1 cellular context compared by ENCODE assay signal in the genomic region with DNA sequence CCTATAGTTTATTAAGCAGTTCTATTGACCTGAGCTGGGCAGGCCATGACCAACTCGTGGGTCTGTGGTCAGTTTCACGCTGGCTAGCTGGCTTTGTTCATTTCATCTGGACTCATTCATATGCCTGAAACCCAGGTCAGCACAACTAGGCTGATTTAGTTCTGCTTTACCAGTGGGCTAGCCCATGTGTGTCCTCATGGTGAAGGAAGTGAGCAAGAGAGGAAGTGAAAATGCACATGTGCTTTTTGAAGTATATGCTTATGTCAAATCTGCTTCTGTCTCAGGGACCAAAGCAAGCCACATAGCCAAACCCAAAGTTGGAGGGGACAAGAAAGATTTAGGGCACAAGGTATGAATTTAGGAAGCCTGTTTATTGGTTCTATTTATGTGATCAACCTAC.
TF ChIP-seq lines count a peak whose summit lies in the region.

No MANE protein-coding gene starts in this region.

TF ChIP-seq in GM12878, 131 proteins besides CTCF, POLR2A, EP300 and RAD21 (continued from another document and continues in another):
- TF ChIP-seq, protein P1, sequence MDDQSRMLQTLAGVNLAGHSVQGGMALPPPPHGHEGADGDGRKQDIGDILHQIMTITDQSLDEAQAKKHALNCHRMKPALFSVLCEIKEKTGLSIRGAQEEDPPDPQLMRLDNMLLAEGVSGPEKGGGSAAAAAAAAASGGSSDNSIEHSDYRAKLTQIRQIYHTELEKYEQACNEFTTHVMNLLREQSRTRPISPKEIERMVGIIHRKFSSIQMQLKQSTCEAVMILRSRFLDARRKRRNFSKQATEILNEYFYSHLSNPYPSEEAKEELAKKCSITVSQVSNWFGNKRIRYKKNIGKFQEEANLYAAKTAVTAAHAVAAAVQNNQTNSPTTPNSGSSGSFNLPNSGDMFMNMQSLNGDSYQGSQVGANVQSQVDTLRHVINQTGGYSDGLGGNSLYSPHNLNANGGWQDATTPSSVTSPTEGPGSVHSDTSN (IDR thresholded peaks at IDR 0.05; ENCODE audit: insufficient replicate concordance, low read depth, low read length), result no peak
- TF ChIP-seq, protein P2, sequence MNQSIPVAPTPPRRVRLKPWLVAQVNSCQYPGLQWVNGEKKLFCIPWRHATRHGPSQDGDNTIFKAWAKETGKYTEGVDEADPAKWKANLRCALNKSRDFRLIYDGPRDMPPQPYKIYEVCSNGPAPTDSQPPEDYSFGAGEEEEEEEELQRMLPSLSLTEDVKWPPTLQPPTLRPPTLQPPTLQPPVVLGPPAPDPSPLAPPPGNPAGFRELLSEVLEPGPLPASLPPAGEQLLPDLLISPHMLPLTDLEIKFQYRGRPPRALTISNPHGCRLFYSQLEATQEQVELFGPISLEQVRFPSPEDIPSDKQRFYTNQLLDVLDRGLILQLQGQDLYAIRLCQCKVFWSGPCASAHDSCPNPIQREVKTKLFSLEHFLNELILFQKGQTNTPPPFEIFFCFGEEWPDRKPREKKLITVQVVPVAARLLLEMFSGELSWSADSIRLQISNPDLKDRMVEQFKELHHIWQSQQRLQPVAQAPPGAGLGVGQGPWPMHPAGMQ (IDR thresholded peaks at IDR 0.05; ENCODE audit: borderline replicate concordance), result no peak
- TF ChIP-seq RFX5 (IDR thresholded peaks at IDR 0.05; ENCODE audit: low read depth, low read length) (no peak), CHD1 (IDR thresholded peaks at IDR 0.05; ENCODE audit: low read depth, low read length) (no peak), NFIC (IDR thresholded peaks at IDR 0.05; ENCODE audit: low read depth, low read length) (no peak), GABPA (IDR thresholded peaks at IDR 0.05; ENCODE audit: low read depth) (no peak), RBBP5 (conservative IDR thresholded peaks at IDR 0.05) (no peak), NRF1 (conservative IDR thresholded peaks at IDR 0.05; ENCODE audit: low read depth, low read length) (no peak), NR2F1 (conservative IDR thresholded peaks at IDR 0.05) (peak; percentile 63; the same call in 1 of the 2 replicates), PAX8 (IDR thresholded peaks at IDR 0.05) (peak; percentile 60; the same call in 1 of the 2 replicates), ZNF24 (IDR thresholded peaks at IDR 0.05) (peak; percentile 65; the same call in 1 of the 2 replicates), TBL1XR1 (IDR thresholded peaks at IDR 0.05; ENCODE audit: low read depth, low read length) (no peak), JUNB (IDR thresholded peaks at IDR 0.05) (no peak), BACH1 (IDR thresholded peaks at IDR 0.05; ENCODE audit: borderline replicate concordance) (peak; percentile 46; the same call in 1 of the 2 replicates), TCF7 (IDR thresholded peaks at IDR 0.05; ENCODE audit: borderline replicate concordance) (no peak), PAX5 (IDR thresholded peaks at IDR 0.05; ENCODE audit: borderline replicate concordance, low read depth, low read length) (peak; percentile 55; the same call in 1 of the 2 replicates), RELA (IDR thresholded peaks at IDR 0.05; ENCODE audit: borderline replicate concordance, partially characterized antibody) (no peak), CREB1 (IDR thresholded peaks at IDR 0.05; ENCODE audit: low read depth) (0 out of 2 replicates have a peak, but pooled peaks have one; percentile 10), ATF7 (IDR thresholded peaks at IDR 0.05; ENCODE audit: low read depth) (peak; percentile 77), IRF4 (IDR thresholded peaks at IDR 0.05; ENCODE audit: low read depth, low read length) (peak; percentile 56; the same call in 1 of the 2 replicates), HDGF (IDR thresholded peaks at IDR 0.05) (no peak), PML (IDR thresholded peaks at IDR 0.05; ENCODE audit: low read length) (no peak), ZSCAN29 (IDR thresholded peaks at IDR 0.05) (no peak), MXI1 (IDR thresholded peaks at IDR 0.05; ENCODE audit: low read depth, low read length) (peak; percentile 82), EED (IDR thresholded peaks at IDR 0.05; ENCODE audit: low read depth) (no peak), JUND (IDR thresholded peaks at IDR 0.05; ENCODE audit: low read depth, low read length) (no peak), RAD51 (IDR thresholded peaks at IDR 0.05) (peak; percentile 70; the same call in 1 of the 2 replicates), TCF12 (IDR thresholded peaks at IDR 0.05; ENCODE audit: low read depth, low read length) (no peak), ASH2L (IDR thresholded peaks at IDR 0.05; ENCODE audit: borderline replicate concordance, low read depth) (no peak)
- TF ChIP-seq, protein P3, sequence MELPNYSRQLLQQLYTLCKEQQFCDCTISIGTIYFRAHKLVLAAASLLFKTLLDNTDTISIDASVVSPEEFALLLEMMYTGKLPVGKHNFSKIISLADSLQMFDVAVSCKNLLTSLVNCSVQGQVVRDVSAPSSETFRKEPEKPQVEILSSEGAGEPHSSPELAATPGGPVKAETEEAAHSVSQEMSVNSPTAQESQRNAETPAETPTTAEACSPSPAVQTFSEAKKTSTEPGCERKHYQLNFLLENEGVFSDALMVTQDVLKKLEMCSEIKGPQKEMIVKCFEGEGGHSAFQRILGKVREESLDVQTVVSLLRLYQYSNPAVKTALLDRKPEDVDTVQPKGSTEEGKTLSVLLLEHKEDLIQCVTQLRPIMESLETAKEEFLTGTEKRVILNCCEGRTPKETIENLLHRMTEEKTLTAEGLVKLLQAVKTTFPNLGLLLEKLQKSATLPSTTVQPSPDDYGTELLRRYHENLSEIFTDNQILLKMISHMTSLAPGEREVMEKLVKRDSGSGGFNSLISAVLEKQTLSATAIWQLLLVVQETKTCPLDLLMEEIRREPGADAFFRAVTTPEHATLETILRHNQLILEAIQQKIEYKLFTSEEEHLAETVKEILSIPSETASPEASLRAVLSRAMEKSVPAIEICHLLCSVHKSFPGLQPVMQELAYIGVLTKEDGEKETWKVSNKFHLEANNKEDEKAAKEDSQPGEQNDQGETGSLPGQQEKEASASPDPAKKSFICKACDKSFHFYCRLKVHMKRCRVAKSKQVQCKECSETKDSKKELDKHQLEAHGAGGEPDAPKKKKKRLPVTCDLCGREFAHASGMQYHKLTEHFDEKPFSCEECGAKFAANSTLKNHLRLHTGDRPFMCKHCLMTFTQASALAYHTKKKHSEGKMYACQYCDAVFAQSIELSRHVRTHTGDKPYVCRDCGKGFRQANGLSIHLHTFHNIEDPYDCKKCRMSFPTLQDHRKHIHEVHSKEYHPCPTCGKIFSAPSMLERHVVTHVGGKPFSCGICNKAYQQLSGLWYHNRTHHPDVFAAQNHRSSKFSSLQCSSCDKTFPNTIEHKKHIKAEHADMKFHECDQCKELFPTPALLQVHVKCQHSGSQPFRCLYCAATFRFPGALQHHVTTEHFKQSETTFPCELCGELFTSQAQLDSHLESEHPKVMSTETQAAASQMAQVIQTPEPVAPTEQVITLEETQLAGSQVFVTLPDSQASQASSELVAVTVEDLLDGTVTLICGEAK (IDR thresholded peaks at IDR 0.05; ENCODE audit: borderline replicate concordance), result peak; percentile 29; the same call in 1 of the 2 replicates
- TF ChIP-seq, protein P4, sequence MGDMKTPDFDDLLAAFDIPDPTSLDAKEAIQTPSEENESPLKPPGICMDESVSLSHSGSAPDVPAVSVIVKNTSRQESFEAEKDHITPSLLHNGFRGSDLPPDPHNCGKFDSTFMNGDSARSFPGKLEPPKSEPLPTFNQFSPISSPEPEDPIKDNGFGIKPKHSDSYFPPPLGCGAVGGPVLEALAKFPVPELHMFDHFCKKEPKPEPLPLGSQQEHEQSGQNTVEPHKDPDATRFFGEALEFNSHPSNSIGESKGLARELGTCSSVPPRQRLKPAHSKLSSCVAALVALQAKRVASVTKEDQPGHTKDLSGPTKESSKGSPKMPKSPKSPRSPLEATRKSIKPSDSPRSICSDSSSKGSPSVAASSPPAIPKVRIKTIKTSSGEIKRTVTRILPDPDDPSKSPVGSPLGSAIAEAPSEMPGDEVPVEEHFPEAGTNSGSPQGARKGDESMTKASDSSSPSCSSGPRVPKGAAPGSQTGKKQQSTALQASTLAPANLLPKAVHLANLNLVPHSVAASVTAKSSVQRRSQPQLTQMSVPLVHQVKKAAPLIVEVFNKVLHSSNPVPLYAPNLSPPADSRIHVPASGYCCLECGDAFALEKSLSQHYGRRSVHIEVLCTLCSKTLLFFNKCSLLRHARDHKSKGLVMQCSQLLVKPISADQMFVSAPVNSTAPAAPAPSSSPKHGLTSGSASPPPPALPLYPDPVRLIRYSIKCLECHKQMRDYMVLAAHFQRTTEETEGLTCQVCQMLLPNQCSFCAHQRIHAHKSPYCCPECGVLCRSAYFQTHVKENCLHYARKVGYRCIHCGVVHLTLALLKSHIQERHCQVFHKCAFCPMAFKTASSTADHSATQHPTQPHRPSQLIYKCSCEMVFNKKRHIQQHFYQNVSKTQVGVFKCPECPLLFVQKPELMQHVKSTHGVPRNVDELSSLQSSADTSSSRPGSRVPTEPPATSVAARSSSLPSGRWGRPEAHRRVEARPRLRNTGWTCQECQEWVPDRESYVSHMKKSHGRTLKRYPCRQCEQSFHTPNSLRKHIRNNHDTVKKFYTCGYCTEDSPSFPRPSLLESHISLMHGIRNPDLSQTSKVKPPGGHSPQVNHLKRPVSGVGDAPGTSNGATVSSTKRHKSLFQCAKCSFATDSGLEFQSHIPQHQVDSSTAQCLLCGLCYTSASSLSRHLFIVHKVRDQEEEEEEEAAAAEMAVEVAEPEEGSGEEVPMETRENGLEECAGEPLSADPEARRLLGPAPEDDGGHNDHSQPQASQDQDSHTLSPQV (IDR thresholded peaks at IDR 0.05), result no peak
- TF ChIP-seq, protein P5, sequence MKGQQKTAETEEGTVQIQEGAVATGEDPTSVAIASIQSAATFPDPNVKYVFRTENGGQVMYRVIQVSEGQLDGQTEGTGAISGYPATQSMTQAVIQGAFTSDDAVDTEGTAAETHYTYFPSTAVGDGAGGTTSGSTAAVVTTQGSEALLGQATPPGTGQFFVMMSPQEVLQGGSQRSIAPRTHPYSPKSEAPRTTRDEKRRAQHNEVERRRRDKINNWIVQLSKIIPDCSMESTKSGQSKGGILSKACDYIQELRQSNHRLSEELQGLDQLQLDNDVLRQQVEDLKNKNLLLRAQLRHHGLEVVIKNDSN (IDR thresholded peaks at IDR 0.05; ENCODE audit: borderline replicate concordance, extremely low read length, insufficient read depth, low read depth, low read length), result no peak
- TF ChIP-seq, protein P6, sequence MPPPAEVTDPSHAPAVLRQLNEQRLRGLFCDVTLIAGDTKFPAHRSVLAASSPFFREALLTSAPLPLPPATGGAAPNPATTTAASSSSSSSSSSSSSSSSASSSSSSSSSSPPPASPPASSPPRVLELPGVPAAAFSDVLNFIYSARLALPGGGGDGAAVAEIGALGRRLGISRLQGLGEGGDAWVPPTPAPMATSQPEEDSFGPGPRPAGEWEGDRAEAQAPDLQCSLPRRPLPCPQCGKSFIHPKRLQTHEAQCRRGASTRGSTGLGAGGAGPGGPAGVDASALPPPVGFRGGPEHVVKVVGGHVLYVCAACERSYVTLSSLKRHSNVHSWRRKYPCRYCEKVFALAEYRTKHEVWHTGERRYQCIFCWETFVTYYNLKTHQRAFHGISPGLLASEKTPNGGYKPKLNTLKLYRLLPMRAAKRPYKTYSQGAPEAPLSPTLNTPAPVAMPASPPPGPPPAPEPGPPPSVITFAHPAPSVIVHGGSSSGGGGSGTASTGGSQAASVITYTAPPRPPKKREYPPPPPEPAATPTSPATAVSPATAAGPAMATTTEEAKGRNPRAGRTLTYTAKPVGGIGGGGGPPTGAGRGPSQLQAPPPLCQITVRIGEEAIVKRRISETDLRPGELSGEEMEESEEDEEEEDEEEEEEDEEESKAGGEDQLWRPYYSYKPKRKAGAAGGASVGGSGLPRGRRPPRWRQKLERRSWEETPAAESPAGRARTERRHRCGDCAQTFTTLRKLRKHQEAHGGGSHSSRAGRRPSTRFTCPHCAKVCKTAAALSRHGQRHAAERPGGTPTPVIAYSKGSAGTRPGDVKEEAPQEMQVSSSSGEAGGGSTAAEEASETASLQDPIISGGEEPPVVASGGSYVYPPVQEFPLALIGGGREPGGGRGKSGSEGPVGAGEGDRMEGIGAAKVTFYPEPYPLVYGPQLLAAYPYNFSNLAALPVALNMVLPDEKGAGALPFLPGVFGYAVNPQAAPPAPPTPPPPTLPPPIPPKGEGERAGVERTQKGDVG (CRISPR knock-in tag; IDR thresholded peaks at IDR 0.05), result no peak
- TF ChIP-seq, protein P7, sequence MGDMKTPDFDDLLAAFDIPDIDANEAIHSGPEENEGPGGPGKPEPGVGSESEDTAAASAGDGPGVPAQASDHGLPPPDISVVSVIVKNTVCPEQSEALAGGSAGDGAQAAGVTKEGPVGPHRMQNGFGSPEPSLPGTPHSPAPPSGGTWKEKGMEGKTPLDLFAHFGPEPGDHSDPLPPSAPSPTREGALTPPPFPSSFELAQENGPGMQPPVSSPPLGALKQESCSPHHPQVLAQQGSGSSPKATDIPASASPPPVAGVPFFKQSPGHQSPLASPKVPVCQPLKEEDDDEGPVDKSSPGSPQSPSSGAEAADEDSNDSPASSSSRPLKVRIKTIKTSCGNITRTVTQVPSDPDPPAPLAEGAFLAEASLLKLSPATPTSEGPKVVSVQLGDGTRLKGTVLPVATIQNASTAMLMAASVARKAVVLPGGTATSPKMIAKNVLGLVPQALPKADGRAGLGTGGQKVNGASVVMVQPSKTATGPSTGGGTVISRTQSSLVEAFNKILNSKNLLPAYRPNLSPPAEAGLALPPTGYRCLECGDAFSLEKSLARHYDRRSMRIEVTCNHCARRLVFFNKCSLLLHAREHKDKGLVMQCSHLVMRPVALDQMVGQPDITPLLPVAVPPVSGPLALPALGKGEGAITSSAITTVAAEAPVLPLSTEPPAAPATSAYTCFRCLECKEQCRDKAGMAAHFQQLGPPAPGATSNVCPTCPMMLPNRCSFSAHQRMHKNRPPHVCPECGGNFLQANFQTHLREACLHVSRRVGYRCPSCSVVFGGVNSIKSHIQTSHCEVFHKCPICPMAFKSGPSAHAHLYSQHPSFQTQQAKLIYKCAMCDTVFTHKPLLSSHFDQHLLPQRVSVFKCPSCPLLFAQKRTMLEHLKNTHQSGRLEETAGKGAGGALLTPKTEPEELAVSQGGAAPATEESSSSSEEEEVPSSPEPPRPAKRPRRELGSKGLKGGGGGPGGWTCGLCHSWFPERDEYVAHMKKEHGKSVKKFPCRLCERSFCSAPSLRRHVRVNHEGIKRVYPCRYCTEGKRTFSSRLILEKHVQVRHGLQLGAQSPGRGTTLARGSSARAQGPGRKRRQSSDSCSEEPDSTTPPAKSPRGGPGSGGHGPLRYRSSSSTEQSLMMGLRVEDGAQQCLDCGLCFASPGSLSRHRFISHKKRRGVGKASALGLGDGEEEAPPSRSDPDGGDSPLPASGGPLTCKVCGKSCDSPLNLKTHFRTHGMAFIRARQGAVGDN (IDR thresholded peaks at IDR 0.05), result peak; percentile 98
- TF ChIP-seq, protein P8, sequence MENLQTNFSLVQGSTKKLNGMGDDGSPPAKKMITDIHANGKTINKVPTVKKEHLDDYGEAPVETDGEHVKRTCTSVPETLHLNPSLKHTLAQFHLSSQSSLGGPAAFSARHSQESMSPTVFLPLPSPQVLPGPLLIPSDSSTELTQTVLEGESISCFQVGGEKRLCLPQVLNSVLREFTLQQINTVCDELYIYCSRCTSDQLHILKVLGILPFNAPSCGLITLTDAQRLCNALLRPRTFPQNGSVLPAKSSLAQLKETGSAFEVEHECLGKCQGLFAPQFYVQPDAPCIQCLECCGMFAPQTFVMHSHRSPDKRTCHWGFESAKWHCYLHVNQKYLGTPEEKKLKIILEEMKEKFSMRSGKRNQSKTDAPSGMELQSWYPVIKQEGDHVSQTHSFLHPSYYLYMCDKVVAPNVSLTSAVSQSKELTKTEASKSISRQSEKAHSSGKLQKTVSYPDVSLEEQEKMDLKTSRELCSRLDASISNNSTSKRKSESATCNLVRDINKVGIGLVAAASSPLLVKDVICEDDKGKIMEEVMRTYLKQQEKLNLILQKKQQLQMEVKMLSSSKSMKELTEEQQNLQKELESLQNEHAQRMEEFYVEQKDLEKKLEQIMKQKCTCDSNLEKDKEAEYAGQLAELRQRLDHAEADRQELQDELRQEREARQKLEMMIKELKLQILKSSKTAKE (IDR thresholded peaks at IDR 0.05; ENCODE audit: low read depth, poor library complexity, severe bottlenecking), result peak; percentile 52
